ENCODE assay signal across 8 cellular contexts in the genomic region with DNA sequence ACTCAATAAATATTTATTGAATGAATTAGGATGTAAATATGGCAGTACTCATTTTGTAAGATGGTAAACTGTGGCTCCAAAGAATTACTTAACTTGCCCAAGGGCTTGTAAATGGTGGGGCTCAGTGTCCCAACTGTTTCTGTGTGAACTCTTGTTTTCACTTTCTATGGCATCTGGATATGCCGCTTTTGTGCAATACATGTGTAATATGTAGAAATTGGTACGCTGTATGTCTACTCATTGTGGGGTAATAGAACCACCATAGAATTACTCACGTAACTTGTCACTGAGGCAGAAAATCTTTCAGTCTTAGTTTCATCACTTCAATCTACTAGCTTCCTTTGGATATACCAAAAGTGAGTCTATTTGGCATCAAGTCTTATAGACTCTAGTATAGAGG. TPM values are rescaled to one million over a fixed set of nuclear protein-coding genes. Genes with fewer than 3 reads are reported as not detected.
A peak's percentile ranks its signal among the peaks of the same experiment; 100 is the strongest.
DNase-seq lines count a peak whose midpoint lies in the region; ATAC-seq, FAIRE-seq and TF ChIP-seq lines count a peak whose summit lies in the region.

No MANE protein-coding gene starts in this region.

- TF ChIP-seq CTCF in BE2C (IDR thresholded peaks at IDR 0.05; ENCODE audit: low read depth, low read length) (no peak), astrocyte (IDR thresholded peaks at IDR 0.05; ENCODE audit: insufficient read depth, low read depth, low read length) (no peak)

- ATAC-seq in GM21515 (IDR thresholded peaks at IDR 0.05; ENCODE audit: unreplicated experiment) (no peak), HG03520 (IDR thresholded peaks at IDR 0.05; ENCODE audit: unreplicated experiment) (no peak)

- peak overlapping the region; percentile 100 for H3K4me3 Mint-ChIP-seq in astrocyte (ENCODE audit: unreplicated experiment)

- no peaks in the 10 kb centered on the region for H3K27me3 Mint-ChIP-seq in astrocyte (ENCODE audit: low read depth, unreplicated experiment)

- H3K9me2 ChIP-seq in Karpas-422 (replicated peaks; ENCODE audit: insufficient read depth, low read length): no peaks in the 10 kb centered on the region

- peaks cover 2% of the 10 kb centered on the region for H3K9me3 Mint-ChIP-seq in astrocyte (ENCODE audit: unreplicated experiment)

- peaks cover 7% of the 10 kb centered on the region for H3K36me3 Mint-ChIP-seq in astrocyte (ENCODE audit: low read depth, unreplicated experiment)

- no peak for FAIRE-seq in astrocyte (lab: Jason Lieb, UNC)

- H3K36me3 ChIP-seq in BE2C (peaks cover 41% of the 10 kb centered on the region), Karpas-422 (ENCODE audit: insufficient read depth, low read length) (peaks cover 30% of the 10 kb centered on the region), astrocyte (ENCODE audit: insufficient read depth, low read length) (peaks cover 24% of the 10 kb centered on the region)

- peaks cover 3% of the 10 kb centered on the region for H3K4me1 Mint-ChIP-seq in astrocyte (ENCODE audit: low read depth, unreplicated experiment)

- H3K4me1 ChIP-seq in BE2C: no peaks in the 10 kb centered on the region
- H3K4me1 ChIP-seq in Karpas-422 (ENCODE audit: low read length): peaks cover 9% of the 10 kb centered on the region
- peaks cover 6% of the 10 kb centered on the region for H3K4me1 ChIP-seq in astrocyte (ENCODE audit: insufficient read depth, low read length)
- peaks cover 23% of the 10 kb centered on the region for H3K4me1 ChIP-seq in mononuclear cell (ENCODE audit: insufficient read depth, low read length)

- peak overlapping the region; percentile 92 for H3K9ac ChIP-seq in Karpas-422 (ENCODE audit: low read length)
- H3K9ac ChIP-seq in astrocyte (ENCODE audit: low read length): peak overlapping the region; percentile 93

- POLR2A ChIA-PET in HEK293T (lab: Yijun Ruan, JAX): interaction anchor here (1.1 kb wide), 1 partner anchor 42 kb away, joined by 3 read pairs; a partner anchor contains a TSS

- H3K4me3 ChIP-seq in BE2C (ENCODE audit: low read depth, low read length) (peak overlapping the region; percentile 97), Karpas-422 (ENCODE audit: low read length) (peak overlapping the region; percentile 90), astrocyte (ENCODE audit: insufficient read depth, low read depth, low read length) (peak overlapping the region; percentile 95), mononuclear cell (ENCODE audit: low read length) (peak overlapping the region; percentile 93)

- H4K20me1 ChIP-seq in Karpas-422 (ENCODE audit: insufficient read depth, low read depth, low read length): peaks cover 10% of the 10 kb centered on the region
- H4K20me1 ChIP-seq in astrocyte (ENCODE audit: insufficient read depth, low read length): peaks cover 21% of the 10 kb centered on the region

- DNase-seq in BE2C (no peak), Karpas-422 (no peak), astrocyte (ENCODE audit: low read depth) (no peak), SHP77 treated with DMSO at 0.1 percent for 48 hours (lab: John Stamatoyannopoulos, UW) (no peak), HEK293T (ENCODE audit: extremely low spot score) (no peak)

- CTCF ChIA-PET in HEK293T (lab: Yijun Ruan, JAX): no interaction called here

- H3K79me2 ChIP-seq in Karpas-422 (ENCODE audit: low read length) (peaks cover 52% of the 10 kb centered on the region), astrocyte (ENCODE audit: insufficient read depth, low read length) (peaks cover 55% of the 10 kb centered on the region)

- H3K27ac Mint-ChIP-seq in astrocyte (ENCODE audit: unreplicated experiment): no peak overlapping the region

- H3K4me2 ChIP-seq in Karpas-422 (ENCODE audit: low read depth, low read length, poor library complexity, severe bottlenecking) (peak overlapping the region; percentile 93), astrocyte (ENCODE audit: low read length) (peak overlapping the region; percentile 91)

- no peak overlapping the region; the same call in 1 of the 2 replicates for H3K27ac ChIP-seq in Karpas-422 (ENCODE audit: low read length)
- peak overlapping the region; percentile 81 for H3K27ac ChIP-seq in astrocyte (ENCODE audit: low read depth, low read length)

- H3K27me3 ChIP-seq in BE2C (no peaks in the 10 kb centered on the region), Karpas-422 (ENCODE audit: low read length) (no peaks in the 10 kb centered on the region), astrocyte (ENCODE audit: insufficient read depth, low read length) (no peaks in the 10 kb centered on the region), mononuclear cell (ENCODE audit: insufficient read depth, low read length) (no peaks in the 10 kb centered on the region)

- no peak overlapping the region for H2AFZ ChIP-seq in Karpas-422 (ENCODE audit: low read length)
- no peak overlapping the region for H2AFZ ChIP-seq in astrocyte (ENCODE audit: low read depth, low read length)

- no peaks in the 10 kb centered on the region for H3K9me3 ChIP-seq in BE2C
- H3K9me3 ChIP-seq in Karpas-422 (ENCODE audit: low read length): no peaks in the 10 kb centered on the region
- H3K9me3 ChIP-seq in astrocyte (ENCODE audit: insufficient read depth, low read depth, low read length): no peaks in the 10 kb centered on the region
- no peaks in the 10 kb centered on the region for H3K9me3 ChIP-seq in mononuclear cell (ENCODE audit: low read depth, low read length)

TF ChIP-seq in HEK293T, 16 proteins besides CTCF, POLR2A, EP300 and RAD21:
- no peak for TF ChIP-seq FOXA1 (IDR thresholded peaks at IDR 0.05)
- TF ChIP-seq BHLHE40 (IDR thresholded peaks at IDR 0.05; ENCODE audit: borderline replicate concordance): no peak
- TF ChIP-seq ARNT (IDR thresholded peaks at IDR 0.05): no peak
- TF ChIP-seq SUZ12 (IDR thresholded peaks at IDR 0.05): no peak
- no peak for TF ChIP-seq L3MBTL2 (conservative IDR thresholded peaks at IDR 0.05)
- no peak for TF ChIP-seq CTBP1 (IDR thresholded peaks at IDR 0.05; ENCODE audit: borderline replicate concordance)
- TF ChIP-seq TARDBP (IDR thresholded peaks at IDR 0.05): no peak
TF ChIP-seq in HEK293T: peak in this region for 0.

RNA-seq across cellular contexts. Expression of a gene that starts 1.0 kb away (rescaled TPM):
- polyA plus RNA-seq in BE2C (2012; ENCODE audit: insufficient read depth, insufficient read length, low read depth): 171 TPM
- total RNA-seq in Karpas-422 (2014; rRNA removed; shearing (Covaris generic); ENCODE audit: low replicate concordance): 50.5 and 51.6 TPM in 2 replicates
- 47.1 and 52.9 TPM in 2 replicates for total RNA-seq in astrocyte
- 106 TPM for total RNA-seq in mononuclear cell

RNA-seq across cellular contexts. Expression of a gene that starts 28.6 kb away (rescaled TPM):
- polyA plus RNA-seq in BE2C (2012; ENCODE audit: insufficient read depth, insufficient read length, low read depth): 158 TPM
- 71.0 and 75.0 TPM in 2 replicates for total RNA-seq in Karpas-422 (2014; rRNA removed; shearing (Covaris generic); ENCODE audit: low replicate concordance)
- total RNA-seq in astrocyte: 63.7 and 65.0 TPM in 2 replicates
- 22.2 TPM for total RNA-seq in mononuclear cell

RNA-seq across cellular contexts. Expression of a gene that starts 40.0 kb away (rescaled TPM):
- polyA plus RNA-seq in BE2C (2012; ENCODE audit: insufficient read depth, insufficient read length, low read depth): 7.3 TPM
- total RNA-seq in Karpas-422 (2014; rRNA removed; shearing (Covaris generic); ENCODE audit: low replicate concordance): 4.1 and 4.9 TPM in 2 replicates
- total RNA-seq in astrocyte (4.8 and 6.3 TPM in 2 replicates), mononuclear cell (1.2 TPM)

RNA-seq across cellular contexts. Expression of a gene that starts 41.6 kb away (rescaled TPM):
- polyA plus RNA-seq in BE2C (2012; ENCODE audit: insufficient read depth, insufficient read length, low read depth): 22.2 TPM
- total RNA-seq in Karpas-422 (2014; rRNA removed; shearing (Covaris generic); ENCODE audit: low replicate concordance): 17.9 and 29.9 TPM in 2 replicates
- total RNA-seq in astrocyte: 25.2 and 26.0 TPM in 2 replicates
- 34.1 TPM for total RNA-seq in mononuclear cell

RNA-seq across cellular contexts. Expression of a gene that starts 49.7 kb away (rescaled TPM):
- 1.6 TPM for polyA plus RNA-seq in BE2C (2012; ENCODE audit: insufficient read depth, insufficient read length, low read depth)
- 5.1 and 21.2 TPM in 2 replicates for total RNA-seq in Karpas-422 (2014; rRNA removed; shearing (Covaris generic); ENCODE audit: low replicate concordance)
- total RNA-seq in astrocyte (7.9 and 9.6 TPM in 2 replicates), mononuclear cell (13.9 TPM)
